In genomic region chr6:168229368-168229752, GRCh38 we compare ENCODE assay signal across 27 cellular contexts.
"Had no signal": no experiment of that assay in that cellular context is flagged by ENCODE, and none has a peak within 500 bp of the region (broad histone marks: within the 10 kb centered on the region; RNA-seq: fewer than 3 reads in every experiment).

No MANE protein-coding gene starts in this region.

- H3K4me3 Mint-ChIP-seq: immature natural killer cell; naive thymus-derived CD8-positive, alpha-beta T cell; stimulated activated naive B cell treated with anti-CD40 and anti-IgM and Interleukin-4, amounts not matched to agents 10 μg/mL and 1 μg/mL and 100 μg/mL, for 72 hours had no signal

- H3K27me3 ChIP-seq: left lung, pancreas, stomach, testis, thyroid gland, upper lobe of left lung, vagina had no signal

- H3K27ac ChIP-seq: left lung, lower lobe of right lung, pancreas, prostate gland, skin epidermis, stomach, testis, thyroid gland, transverse colon, upper lobe of left lung, vagina had no signal

- H3K36me3 Mint-ChIP-seq: immature natural killer cell; naive thymus-derived CD8-positive, alpha-beta T cell; stimulated activated naive B cell treated with anti-CD40 and anti-IgM and Interleukin-4, amounts not matched to agents 10 μg/mL and 1 μg/mL and 100 μg/mL, for 72 hours had no signal

- H3K36me3 ChIP-seq: left lung, lower lobe of right lung, pancreas, prostate gland, stomach, thyroid gland, transverse colon, upper lobe of left lung, vagina had no signal

- H3K27ac Mint-ChIP-seq: immature natural killer cell; naive thymus-derived CD8-positive, alpha-beta T cell; stimulated activated naive B cell treated with anti-CD40 and anti-IgM and Interleukin-4, amounts not matched to agents 10 μg/mL and 1 μg/mL and 100 μg/mL, for 72 hours had no signal

- ATAC-seq: left colon; left lung; lower lobe of right lung; naive thymus-derived CD8-positive, alpha-beta T cell; pancreas; right cardiac atrium; sciatic nerve; stimulated activated naive B cell treated with anti-CD40 and anti-IgM and Interleukin-4, amounts not matched to agents 10 μg/mL and 1 μg/mL and 100 μg/mL, for 72 hours; stimulated activated naive CD8-positive, alpha-beta T cell treated with anti-CD3 and anti-CD28 coated beads, Interleukin-15, Interleukin-2, amounts not matched to agents 100 U/mL and 50 U/mL, for 24 hours had no signal

- DNase-seq: hippocampal formation; immature natural killer cell; kidney; left colon; left lung; lower lobe of right lung; mammary epithelial cell; mesenchymal stem cell; naive thymus-derived CD8-positive, alpha-beta T cell; pancreas; retina; right cardiac atrium; stimulated activated CD4-positive, alpha-beta T cell treated with anti-CD3 and anti-CD28 coated beads, Interleukin-12 subunit alpha, Interleukin-12 subunit beta, amount 100 ng/mL, for 4 hours; stimulated activated CD4-positive, alpha-beta T cell treated with anti-CD3 and anti-CD28 coated beads, Interleukin-15, amount 100 ng/mL, for 24 hours; stimulated activated CD4-positive, alpha-beta T cell treated with anti-CD3 and anti-CD28 coated beads, Interleukin-2, amount 100 ng/mL, for 24 hours; stimulated activated CD4-positive, alpha-beta T cell treated with anti-CD3 and anti-CD28 coated beads, Interleukin-4, amount 100 ng/mL, for 1 hour; stimulated activated naive B cell treated with anti-CD40 and anti-IgM and Interleukin-4, amounts not matched to agents 10 μg/mL and 1 μg/mL and 100 μg/mL, for 72 hours; stimulated activated naive CD8-positive, alpha-beta T cell treated with anti-CD3 and anti-CD28 coated beads, Interleukin-15, Interleukin-2, amounts not matched to agents 100 U/mL and 50 U/mL, for 24 hours; stomach; testis; thyroid gland; transverse colon had no signal

- H3K4me3 ChIP-seq: left lung, lower lobe of right lung, pancreas, prostate gland, skin epidermis, stomach, testis, thyroid gland, transverse colon, upper lobe of left lung, vagina had no signal

- H3K9me3 ChIP-seq: left lung, lower lobe of right lung, pancreas, prostate gland, stomach, testis, thyroid gland, transverse colon, upper lobe of left lung, vagina had no signal

- H3K4me1 ChIP-seq: left lung, pancreas, prostate gland, testis, thyroid gland, upper lobe of left lung, vagina had no signal

- H3K4me1 Mint-ChIP-seq: naive thymus-derived CD8-positive, alpha-beta T cell; stimulated activated naive B cell treated with anti-CD40 and anti-IgM and Interleukin-4, amounts not matched to agents 10 μg/mL and 1 μg/mL and 100 μg/mL, for 72 hours had no signal

- H3K9me3 Mint-ChIP-seq: immature natural killer cell; naive thymus-derived CD8-positive, alpha-beta T cell; stimulated activated naive B cell treated with anti-CD40 and anti-IgM and Interleukin-4, amounts not matched to agents 10 μg/mL and 1 μg/mL and 100 μg/mL, for 72 hours had no signal
